ENCODE assay signal across 9 cellular contexts in genomic region chr4:85778809-85779124, GRCh38.
DNase-seq lines count a peak whose midpoint lies in the region; ATAC-seq and TF ChIP-seq lines count a peak whose summit lies in the region.
"Had no signal": no experiment of that assay in that cellular context is flagged by ENCODE, and none has a peak within 500 bp of the region (broad histone marks: within the 10 kb centered on the region; RNA-seq: fewer than 3 reads in every experiment).

No MANE protein-coding gene starts in this region.

- H3K79me2 ChIP-seq in ACC112 (ENCODE audit: control insufficient read depth, insufficient read depth, low read length, unreplicated experiment) (peaks cover 46% of the 10 kb centered on the region), Karpas-422 (ENCODE audit: low read length) (peaks cover 37% of the 10 kb centered on the region)

- H3K27me3 ChIP-seq in ACC112 (ENCODE audit: insufficient read depth, low read length) (no peaks in the 10 kb centered on the region), Karpas-422 (ENCODE audit: low read length) (no peaks in the 10 kb centered on the region), left ventricle myocardium inferior (ENCODE audit: low read depth) (no peaks in the 10 kb centered on the region), upper lobe of right lung (no peaks in the 10 kb centered on the region)
- H3K27me3 ChIP-seq: BLaER1 had no signal

- H3K9me3 ChIP-seq in Karpas-422 (ENCODE audit: low read length) (no peaks in the 10 kb centered on the region), left ventricle myocardium inferior (replicated peaks) (no peaks in the 10 kb centered on the region), upper lobe of right lung (no peaks in the 10 kb centered on the region)
- H3K9me3 ChIP-seq: BLaER1 had no signal

- no peaks in the 10 kb centered on the region for H3K9me2 ChIP-seq in Karpas-422 (replicated peaks; ENCODE audit: insufficient read depth, low read length)

- peak overlapping the region; percentile 51 for H3K4me2 ChIP-seq in Karpas-422 (ENCODE audit: low read depth, low read length, poor library complexity, severe bottlenecking)
- H3K4me2 ChIP-seq: BLaER1 had no signal

- H3K27ac ChIP-seq in ACC112 (ENCODE audit: low read depth, low read length) (peak overlapping the region; percentile 92), Karpas-422 (ENCODE audit: low read length) (peak overlapping the region; percentile 58), left ventricle myocardium inferior (replicated peaks) (peak overlapping the region; percentile 70), upper lobe of right lung (peak overlapping the region; percentile 5)
- H3K27ac ChIP-seq: BLaER1 had no signal

- intact Hi-C loops in left ventricle myocardium inferior (cut with micrococcal nuclease): no loop called here
- intact Hi-C loops in upper lobe of right lung (cut with DNase I): no loop called here

- peak overlapping the region; percentile 31; the same call in 1 of the 2 replicates for H3K9ac ChIP-seq in Karpas-422 (ENCODE audit: low read length)
- H3K9ac ChIP-seq: BLaER1 had no signal

- DNase-seq in Karpas-422 (no peak), left ventricle myocardium inferior (no peak), upper lobe of right lung (no peak), NCI-H526 treated with DMSO at 0.1 percent for 48 hours (lab: John Stamatoyannopoulos, UW) (no peak), hippocampal formation (lab: John Stamatoyannopoulos, UW) (no peak), NCI-H187 treated with DMSO at 0.1 percent for 48 hours (lab: John Stamatoyannopoulos, UW) (no peak)

- peak; percentile 78 for ATAC-seq in GM21576 (IDR thresholded peaks at IDR 0.05; ENCODE audit: unreplicated experiment)
- no peak for ATAC-seq in upper lobe of right lung

- H3K36me3 ChIP-seq in ACC112 (ENCODE audit: insufficient read depth, low read length) (no peaks in the 10 kb centered on the region), Karpas-422 (ENCODE audit: insufficient read depth, low read length) (no peaks in the 10 kb centered on the region), left ventricle myocardium inferior (no peaks in the 10 kb centered on the region), upper lobe of right lung (no peaks in the 10 kb centered on the region)
- H3K36me3 ChIP-seq: BLaER1 had no signal

- no peaks in the 10 kb centered on the region for H4K20me1 ChIP-seq in Karpas-422 (ENCODE audit: insufficient read depth, low read depth, low read length)
- H4K20me1 ChIP-seq: BLaER1 had no signal

- TF ChIP-seq CTCF in left ventricle myocardium inferior (IDR thresholded peaks at IDR 0.05; ENCODE audit: borderline replicate concordance) (no peak), upper lobe of right lung (IDR thresholded peaks at IDR 0.05) (no peak)

- H2AFZ ChIP-seq in ACC112 (ENCODE audit: low read length, unreplicated experiment): no peak overlapping the region
- H2AFZ ChIP-seq in Karpas-422 (ENCODE audit: low read length): no peak overlapping the region

- peak overlapping the region; percentile 78 for H3K4me3 ChIP-seq in ACC112 (ENCODE audit: low read depth, low read length)
- H3K4me3 ChIP-seq in Karpas-422 (ENCODE audit: low read length): peak overlapping the region; percentile 19
- peak overlapping the region; percentile 51 for H3K4me3 ChIP-seq in left ventricle myocardium inferior
- peak overlapping the region; percentile 17 for H3K4me3 ChIP-seq in upper lobe of right lung
- H3K4me3 ChIP-seq: BLaER1 had no signal

- H3K4me1 ChIP-seq in ACC112 (ENCODE audit: control insufficient read depth, insufficient read depth, low read length, unreplicated experiment) (peaks cover 57% of the 10 kb centered on the region), Karpas-422 (ENCODE audit: low read length) (peaks cover 51% of the 10 kb centered on the region), left ventricle myocardium inferior (peaks cover 54% of the 10 kb centered on the region), upper lobe of right lung (no peaks in the 10 kb centered on the region)
- H3K4me1 ChIP-seq: BLaER1 had no signal

Comparison
In these comparisons a context has a peak if more than half of its experiments do, and no peak if none do; other contexts are left out.
1. H3K27ac ChIP-seq: peak in every context shown above with its lines; median percentile 92 in ACC112; 70 in left ventricle myocardium inferior; 58 in Karpas-422; 5 in upper lobe of right lung.
2. H3K4me3 ChIP-seq: peak in every context shown above with its lines; median percentile 78 in ACC112; 51 in left ventricle myocardium inferior; 19 in Karpas-422; 17 in upper lobe of right lung.